Comparison of ENCODE assay signal across 8 cellular contexts in genomic region chr5:150449491-150450339, GRCh38. TPM values are rescaled to one million over a fixed set of nuclear protein-coding genes. Genes with fewer than 3 reads are reported as not detected.
A peak's percentile ranks its signal among the peaks of the same experiment; 100 is the strongest.
DNase-seq lines count a peak whose midpoint lies in the region; ATAC-seq and TF ChIP-seq lines count a peak whose summit lies in the region.

Gene RPS14 (minus strand): TSS chr5:150449739. CDS start chr5:150447733, 2,006 bp downstream.

- TF ChIP-seq CTCF in GM13977 (IDR thresholded peaks at IDR 0.05; ENCODE audit: extremely low read depth, insufficient read depth, missing control alignments) (peak; percentile 96), right atrium auricular region (IDR thresholded peaks at IDR 0.05) (peak; percentile 88 to 98), vagina (IDR thresholded peaks at IDR 0.05) (peak; percentile 17 to 96 (median 93))

- H3K9me3 ChIP-seq in right atrium auricular region: no peaks in the 10 kb centered on the region
- H3K9me3 ChIP-seq in vagina: no peaks in the 10 kb centered on the region

- TF ChIP-seq POLR2A in vagina (IDR thresholded peaks at IDR 0.05): peak in 1 of 2 donors; percentile 74

- in situ Hi-C loops in GM13977 (cut with MboI; ENCODE audit: low pct_unique_long_range_greater_than_20kb, low sequenced_read_pairs, unreplicated experiment): loop anchor here (10.0 kb wide), 2 partner anchors 95 to 215 kb away; partner anchors contain the start of gene MYOZ3

- peak; percentile 90 for ATAC-seq in HG02884 (IDR thresholded peaks at IDR 0.05; ENCODE audit: unreplicated experiment)

- intact Hi-C loops in T-helper 1 cell treated with Interleukin-12 subunit alpha and Interleukin-12 subunit beta and Interleukin-4 antibody, amounts not matched to agents 30 ng/mL and 1 ng/mL, for 36 hours (cut with micrococcal nuclease): loop anchor here (1.0 to 10.0 kb wide), 17 partner anchors 9 to 1322 kb away; partner anchors contain the start of genes CD74, CSNK1A1, G3BP1 and GM2A
- intact Hi-C loops in vagina (cut with DNase I): no loop called here

- H3K4me3 ChIP-seq in right atrium auricular region (peak within 1 kb of the TSS; percentile 76 to 77), vagina (peak within 1 kb of the TSS; percentile 65 to 74)

- peak within 1 kb of the TSS; percentile 92 to 94 for H3K27ac ChIP-seq in right atrium auricular region
- H3K27ac ChIP-seq in vagina: peak within 1 kb of the TSS; percentile 86

- H3K36me3 ChIP-seq in right atrium auricular region: peaks cover 28% of the 10 kb centered on the region
- peaks cover 10 to 30% of the 10 kb centered on the region in 2 donors for H3K36me3 ChIP-seq in vagina

- DNase-seq in GM13977 (ENCODE audit: low spot score) (peak; percentile 93), NCI-H146 treated with DMSO at 0.1 percent for 48 hours (lab: John Stamatoyannopoulos, UW; ENCODE audit: unreplicated experiment) (peak; percentile 79), amniotic stem cell (lab: John Stamatoyannopoulos, UW) (peak; percentile 59), right atrium auricular region (ENCODE audit: low spot score) (peak; percentile 94), putamen (ENCODE audit: low spot score) (peak; percentile 93), vagina (ENCODE audit: extremely low spot score in 2 of 2) (peak in 1 of 2 donors; percentile 96)

- H3K4me1 ChIP-seq in right atrium auricular region (peaks cover 0 to 22% of the 10 kb centered on the region in 2 donors), vagina (peaks cover 29% of the 10 kb centered on the region)

- H3K27me3 ChIP-seq in right atrium auricular region: no peaks in the 10 kb centered on the region
- no peaks in the 10 kb centered on the region for H3K27me3 ChIP-seq in vagina

RNA-seq across cellular contexts. Expression of gene RPS14, which starts in this region (rescaled TPM):
- 1,931 and 1,964 TPM in 2 replicates for total RNA-seq in T-helper 1 cell treated with Interleukin-12 subunit alpha and Interleukin-12 subunit beta and Interleukin-4 antibody, amounts not matched to agents 30 ng/mL and 1 ng/mL, for 36 hours
- 1,000 to 10,000 TPM; 1,334 to 2,461 TPM for total RNA-seq in right atrium auricular region
- 3,194 TPM for total RNA-seq in vagina
